In the genomic region with DNA sequence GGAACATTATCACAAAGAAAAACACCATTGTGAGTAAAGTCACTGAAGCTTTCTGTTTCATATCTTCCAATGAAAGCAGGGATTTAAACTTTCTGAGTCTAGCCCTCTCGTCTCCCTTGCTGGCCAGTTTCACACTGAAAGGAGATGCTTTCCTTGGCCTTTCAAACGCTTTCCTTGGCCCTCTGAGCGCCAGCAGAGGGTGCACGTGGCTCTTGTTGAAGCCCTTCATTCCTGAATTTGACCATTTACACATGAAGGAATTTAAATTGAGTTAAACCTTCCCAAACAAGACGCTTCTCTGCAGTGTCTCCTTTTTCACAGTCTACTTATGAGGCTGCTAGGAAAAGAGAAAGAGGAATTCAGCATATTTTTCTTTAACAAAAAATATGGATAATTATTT, we compare ENCODE assay signal across 8 cellular contexts. TPM values are rescaled to one million over a fixed set of nuclear protein-coding genes. Genes with fewer than 3 reads are reported as not detected.
DNase-seq lines count a peak whose midpoint lies in the region; ATAC-seq and TF ChIP-seq lines count a peak whose summit lies in the region.

No MANE protein-coding gene starts in this region.

- TF ChIP-seq CTCF in chondrocyte (IDR thresholded peaks at IDR 0.05) (peak; percentile 75), nephron (IDR thresholded peaks at IDR 0.05; ENCODE audit: unreplicated experiment in 3 of 3) (peak; percentile 44 to 56 (median 44)), GM13976 (IDR thresholded peaks at IDR 0.05; ENCODE audit: borderline replicate concordance, control extremely low read depth, extremely low read depth, insufficient read depth, missing control alignments) (no peak)

- H3K4me3 Mint-ChIP-seq in chondrocyte (ENCODE audit: unreplicated experiment) = no peak overlapping the region
- no peak overlapping the region for H3K4me3 Mint-ChIP-seq in nephron
- no peak overlapping the region for H3K4me3 Mint-ChIP-seq in activated T-helper 17 cell treated with anti-CD3 and anti-CD28 coated beads, Interleukin-2, amount 50 U/mL, for 72 hours

- H3K27ac Mint-ChIP-seq in chondrocyte (ENCODE audit: unreplicated experiment) (peak overlapping the region; percentile 79), nephron (peak overlapping the region in 1 of 3 experiments; percentile 55)
- H3K27ac Mint-ChIP-seq in activated T-helper 17 cell treated with anti-CD3 and anti-CD28 coated beads, Interleukin-2, amount 50 U/mL, for 72 hours = no peak overlapping the region

- H3K4me1 Mint-ChIP-seq in chondrocyte (ENCODE audit: low read depth) = peaks cover 63% of the 10 kb centered on the region
- H3K4me1 Mint-ChIP-seq in nephron = no peaks in the 10 kb centered on the region
- peaks cover 14% of the 10 kb centered on the region for H3K4me1 Mint-ChIP-seq in activated T-helper 17 cell treated with anti-CD3 and anti-CD28 coated beads, Interleukin-2, amount 50 U/mL, for 72 hours

- in situ Hi-C loops in GM13976 (cut with MboI; ENCODE audit: low sequenced_read_pairs, unreplicated experiment) = no loop called here

- H3K9me3 Mint-ChIP-seq in chondrocyte (ENCODE audit: low read depth) = no peaks in the 10 kb centered on the region
- H3K9me3 Mint-ChIP-seq in nephron = no peaks in the 10 kb centered on the region
- H3K9me3 Mint-ChIP-seq in activated T-helper 17 cell treated with anti-CD3 and anti-CD28 coated beads, Interleukin-2, amount 50 U/mL, for 72 hours = no peaks in the 10 kb centered on the region

- peak; percentile 36 for DNase-seq in EL
- peak; percentile 56 to 80 for DNase-seq in NCI-H2081 (lab: John Stamatoyannopoulos, UW)
- DNase-seq in chondrocyte (ENCODE audit: low spot score) = no peak
- no peak for DNase-seq in GM13976 (ENCODE audit: low spot score)
- no peak for DNase-seq in activated CD4-positive, alpha-beta T cell treated with anti-CD3 and anti-CD28 coated beads, Interleukin-2, amount 50 U/mL, for 4 hours

- TF ChIP-seq POLR2A in GM18505 (IDR thresholded peaks at IDR 0.05; ENCODE audit: borderline replicate concordance, extremely low read depth, insufficient read depth, insufficient read length) = no peak

- H3K27me3 Mint-ChIP-seq in chondrocyte (ENCODE audit: low read depth) (no peaks in the 10 kb centered on the region), nephron (ENCODE audit: low read depth) (peaks cover 6% of the 10 kb centered on the region)
- peaks cover 17% of the 10 kb centered on the region for H3K27me3 Mint-ChIP-seq in activated T-helper 17 cell treated with anti-CD3 and anti-CD28 coated beads, Interleukin-2, amount 50 U/mL, for 72 hours

- no peak for ATAC-seq in activated T-helper 17 cell treated with anti-CD3 and anti-CD28 coated beads, Interleukin-2, amount 50 U/mL, for 72 hours (replicated peaks)
- no peak for ATAC-seq in GM18505 (IDR thresholded peaks at IDR 0.05; ENCODE audit: unreplicated experiment)

- H3K36me3 Mint-ChIP-seq in chondrocyte (ENCODE audit: low read depth) (peaks cover 24% of the 10 kb centered on the region), nephron (ENCODE audit: low read depth) (no peaks in the 10 kb centered on the region)
- no peaks in the 10 kb centered on the region for H3K36me3 Mint-ChIP-seq in activated T-helper 17 cell treated with anti-CD3 and anti-CD28 coated beads, Interleukin-2, amount 50 U/mL, for 72 hours (ENCODE audit: low read depth)

RNA-seq across cellular contexts. Expression of gene NNMT, which starts 21.5 kb away (rescaled TPM):
- total RNA-seq in chondrocyte = 354 to 375 TPM (median 370 TPM) in 3 replicates
- total RNA-seq in activated T-helper 17 cell treated with anti-CD3 and anti-CD28 coated beads, Interleukin-2, amount 50 U/mL, for 72 hours = not detected

Comparison
In these comparisons a context has a peak if more than half of its experiments do, and no peak if none do; other contexts are left out.
1. DNase-seq: peak in EL (single experiment) and NCI-H2081 (2 of 2); none in chondrocyte (single experiment), GM13976 (single experiment) and activated CD4-positive, alpha-beta T cell treated with anti-CD3 and anti-CD28 coated beads, Interleukin-2, amount 50 U/mL, for 4 hours (0 of 2).
2. RNA of gene NNMT, which starts 21.5 kb away (total RNA-seq): 354 to 375 TPM in chondrocyte; not detected in activated T-helper 17 cell treated with anti-CD3 and anti-CD28 coated beads, Interleukin-2, amount 50 U/mL, for 72 hours; every median in the first group is over 100 times any median in the second.